In the genomic region with DNA sequence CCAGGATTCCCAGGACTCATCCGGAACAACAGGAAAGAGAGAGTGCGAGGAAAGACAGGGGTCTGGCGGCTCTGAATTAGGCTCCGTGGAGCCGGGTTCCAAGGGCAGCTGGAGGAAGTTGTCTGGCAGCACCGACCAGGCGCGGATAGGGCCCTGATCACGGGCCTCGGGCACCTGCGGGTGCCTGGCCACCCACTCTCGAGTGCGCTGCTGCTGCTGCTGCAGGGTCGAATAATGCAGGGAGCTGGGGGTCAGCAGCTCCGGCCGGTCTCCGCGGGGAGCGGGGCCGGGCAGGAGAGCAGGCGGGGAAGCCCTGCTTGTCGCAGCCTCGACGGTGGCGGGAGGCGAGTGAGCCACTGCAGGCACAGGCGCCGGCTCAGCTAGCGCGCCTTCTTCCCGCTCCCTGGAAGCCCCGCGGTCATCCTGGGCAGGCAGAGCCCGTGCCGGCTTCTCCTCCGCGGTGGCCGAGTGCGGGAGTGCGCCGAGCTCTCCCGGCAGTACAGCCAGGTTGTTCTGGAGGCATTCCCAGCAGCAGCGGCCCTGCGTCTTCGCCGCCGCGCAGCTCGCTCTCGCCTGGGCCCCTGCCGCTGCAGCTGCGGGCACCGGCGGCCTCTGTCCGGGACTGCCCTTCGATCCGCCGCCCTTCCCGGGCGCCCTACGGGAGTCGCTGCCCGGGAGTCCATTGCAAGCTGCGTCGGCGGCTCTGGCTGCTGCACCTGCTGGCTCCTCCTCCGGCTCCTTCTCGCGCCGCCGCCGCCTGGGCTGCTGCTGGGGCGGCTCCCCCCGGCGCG, we compare ENCODE assay signal across 8 cellular contexts. TPM values are rescaled to one million over a fixed set of nuclear protein-coding genes. Genes with fewer than 3 reads are reported as not detected.
DNase-seq lines count a peak whose midpoint lies in the region; ATAC-seq and TF ChIP-seq lines count a peak whose summit lies in the region.
"Had no signal": no experiment of that assay in that cellular context is flagged by ENCODE, and none has a peak within 500 bp of the region (broad histone marks: within the 10 kb centered on the region; RNA-seq: fewer than 3 reads in every experiment).

No MANE protein-coding gene starts in this region.

- H3K27ac ChIP-seq in esophagus (ENCODE audit: low read depth in 2 of 2, low read length in 1 of 2) (peak overlapping the region; percentile 78 to 89), OCI-LY7 (ENCODE audit: low read depth, low read length, poor library complexity, severe bottlenecking) (no peak overlapping the region)

- H3K36me3 Mint-ChIP-seq in natural killer cell treated with Interleukin-12 subunit alpha and Interleukin-12 subunit beta and Interleukin-15 and Interleukin-18, amount 100 ng/mL, for 72 hours: peaks cover 7% of the 10 kb centered on the region

- no peaks in the 10 kb centered on the region for H4K20me1 ChIP-seq in OCI-LY7 (ENCODE audit: insufficient read depth, low read length)

- H3K36me3 ChIP-seq in esophagus (ENCODE audit: control insufficient read depth in 2 of 2, insufficient read depth in 2 of 2, low read length in 1 of 2) (no peaks in the 10 kb centered on the region), OCI-LY7 (ENCODE audit: insufficient read depth, low read length) (no peaks in the 10 kb centered on the region)

- POLR2A ChIA-PET in OCI-LY7 (lab: Charles Lee): interaction anchor here (0.7 kb wide), 1 partner anchor 12 kb away, joined by 3 read pairs; no protein-coding TSS in a partner anchor

- H3K9me3 ChIP-seq in esophagus (ENCODE audit: control insufficient read depth in 2 of 2, insufficient read depth in 1 of 2, low read depth in 1 of 2, low read length in 1 of 2) (no peaks in the 10 kb centered on the region), OCI-LY7 (ENCODE audit: low read length) (no peaks in the 10 kb centered on the region)

- peaks cover 5 to 6% of the 10 kb centered on the region in 2 donors for H3K4me1 ChIP-seq in esophagus (ENCODE audit: control insufficient read depth in 2 of 2, insufficient read depth in 2 of 2, low read length in 1 of 2)
- H3K4me1 ChIP-seq in OCI-LY7 (ENCODE audit: insufficient read depth, low read length, poor library complexity, severe bottlenecking): no peaks in the 10 kb centered on the region

- intact Hi-C loops in OCI-LY7 (cut with micrococcal nuclease; ENCODE audit: unreplicated experiment): no loop called here

- no peak overlapping the region for H2AFZ ChIP-seq in OCI-LY7 (ENCODE audit: low read length)

- peaks cover 21 to 26% of the 10 kb centered on the region in 2 donors for H3K27me3 Mint-ChIP-seq in natural killer cell treated with Interleukin-12 subunit alpha and Interleukin-12 subunit beta and Interleukin-15 and Interleukin-18, amount 100 ng/mL, for 72 hours

- H3K9me3 Mint-ChIP-seq in natural killer cell treated with Interleukin-12 subunit alpha and Interleukin-12 subunit beta and Interleukin-15 and Interleukin-18, amount 100 ng/mL, for 72 hours: no peaks in the 10 kb centered on the region
- H3K9me3 Mint-ChIP-seq: stimulated activated naive CD8-positive, alpha-beta T cell treated with anti-CD3 and anti-CD28 coated beads, Interleukin-15, Interleukin-2, amounts not matched to agents 100 ng/mL and 50 ng/mL, for 24 hours had no signal

- H3K4me2 ChIP-seq in OCI-LY7 (ENCODE audit: low read length): no peak overlapping the region

- ATAC-seq in HG03095 (IDR thresholded peaks at IDR 0.05; ENCODE audit: unreplicated experiment) (peak; percentile 35), HG03097 (IDR thresholded peaks at IDR 0.05; ENCODE audit: low FRiP score, unreplicated experiment) (no peak)
- peak; percentile 45 to 59 for ATAC-seq in natural killer cell treated with Interleukin-12 subunit alpha and Interleukin-12 subunit beta and Interleukin-15 and Interleukin-18, amount 100 ng/mL, for 72 hours

- no peaks in the 10 kb centered on the region for H3K27me3 ChIP-seq in esophagus (ENCODE audit: control insufficient read depth in 1 of 2, insufficient read depth in 2 of 2, low read length in 2 of 2)

- no peaks in the 10 kb centered on the region for H3K9me2 ChIP-seq in OCI-LY7 (ENCODE audit: insufficient read depth, low read length)

- no peaks in the 10 kb centered on the region for H3K79me2 ChIP-seq in OCI-LY7 (ENCODE audit: insufficient read depth, low read depth, low read length)

- H3K4me3 Mint-ChIP-seq in natural killer cell treated with Interleukin-12 subunit alpha and Interleukin-12 subunit beta and Interleukin-15 and Interleukin-18, amount 100 ng/mL, for 72 hours: no peak overlapping the region

- H3K27ac Mint-ChIP-seq in natural killer cell treated with Interleukin-12 subunit alpha and Interleukin-12 subunit beta and Interleukin-15 and Interleukin-18, amount 100 ng/mL, for 72 hours: no peak overlapping the region
- H3K27ac Mint-ChIP-seq: stimulated activated naive CD8-positive, alpha-beta T cell treated with anti-CD3 and anti-CD28 coated beads, Interleukin-15, Interleukin-2, amounts not matched to agents 100 ng/mL and 50 ng/mL, for 24 hours had no signal

- peaks cover 5 to 6% of the 10 kb centered on the region in 2 donors for H3K4me1 Mint-ChIP-seq in natural killer cell treated with Interleukin-12 subunit alpha and Interleukin-12 subunit beta and Interleukin-15 and Interleukin-18, amount 100 ng/mL, for 72 hours (ENCODE audit: low read depth in 2 of 2)

- TF ChIP-seq CTCF in GM12864 (IDR thresholded peaks at IDR 0.05; ENCODE audit: low read depth, low read length, missing control alignments): no peak
- no peak for TF ChIP-seq CTCF in OCI-LY7 (conservative IDR thresholded peaks at IDR 0.05; ENCODE audit: low read length)

- no peak for DNase-seq in GM12864 (ENCODE audit: low read depth)
- peak; percentile 14 for DNase-seq in activated CD4-positive, alpha-beta T cell treated with anti-CD3 and anti-CD28 coated beads, Interleukin-2, amount 50 U/mL, for 4 hours
- DNase-seq in natural killer cell treated with Interleukin-12 subunit alpha and Interleukin-12 subunit beta and Interleukin-15 and Interleukin-18, amount 100 ng/mL, for 72 hours (ENCODE audit: low spot score): no peak
- DNase-seq in OCI-LY7 (ENCODE audit: low spot score): no peak

- BruUV-seq in OCI-LY7 (replicated peaks; lab: Mats Ljungman, UMichigan): no TSS peak

- WGBS in esophagus, 2 donors: 9% methylated on average over 55 to 76 of the region's 76 CpGs

- CTCF ChIA-PET in OCI-LY7 (lab: Charles Lee; ENCODE audit: unreplicated experiment): no interaction called here

- H3K4me3 ChIP-seq in GM12864 (ENCODE audit: low read depth, low read length) (peak overlapping the region; percentile 50), esophagus (ENCODE audit: low read depth in 1 of 2, low read length in 2 of 2) (peak overlapping the region; percentile 78 to 85), OCI-LY7 (ENCODE audit: low read depth, low read length, poor library complexity, severe bottlenecking) (no peak overlapping the region)

RNA-seq across cellular contexts. Expression of a gene that starts 1.0 kb away (rescaled TPM):
- 1 to 10 TPM; 1.6 to 6.2 TPM for polyA plus RNA-seq in esophagus
- total RNA-seq in natural killer cell treated with Interleukin-12 subunit alpha and Interleukin-12 subunit beta and Interleukin-15 and Interleukin-18, amount 100 ng/mL, for 72 hours: not detected
- total RNA-seq in OCI-LY7 (2014; rRNA removed; shearing (Covaris generic)): 0.08 TPM in 1 of 2 replicates, not detected in the other
- total RNA-seq in OCI-LY7 (2022): not detected in 2 replicates

RNA-seq across cellular contexts. Expression of a gene that starts 52.6 kb away (rescaled TPM):
- polyA plus RNA-seq in esophagus: 1 to 10 TPM; 7.4 to 9.5 TPM
- 10 to 100 TPM; 60.3 to 88.9 TPM for total RNA-seq in natural killer cell treated with Interleukin-12 subunit alpha and Interleukin-12 subunit beta and Interleukin-15 and Interleukin-18, amount 100 ng/mL, for 72 hours
- total RNA-seq in OCI-LY7 (2014; rRNA removed; shearing (Covaris generic)): 16.5 and 23.5 TPM in 2 replicates
- 33.9 and 43.2 TPM in 2 replicates for total RNA-seq in OCI-LY7 (2022)

Comparison
In these comparisons a context has a peak if more than half of its experiments do, and no peak if none do; other contexts are left out.
1. DNase-seq: peak in activated CD4-positive, alpha-beta T cell treated with anti-CD3 and anti-CD28 coated beads, Interleukin-2, amount 50 U/mL, for 4 hours (2 of 2); none in GM12864 (single experiment), natural killer cell treated with Interleukin-12 subunit alpha and Interleukin-12 subunit beta and Interleukin-15 and Interleukin-18, amount 100 ng/mL, for 72 hours (single experiment) and OCI-LY7 (single experiment).